ENCODE assay signal across 12 cellular contexts in genomic region chr3:58035512-58035867, GRCh38. TPM values are rescaled to one million over a fixed set of nuclear protein-coding genes. Genes with fewer than 3 reads are reported as not detected.
A peak's percentile ranks its signal among the peaks of the same experiment; 100 is the strongest.
DNase-seq lines count a peak whose midpoint lies in the region; ATAC-seq and TF ChIP-seq lines count a peak whose summit lies in the region.
"Had no signal": no experiment of that assay in that cellular context is flagged by ENCODE, and none has a peak within 500 bp of the region (broad histone marks: within the 10 kb centered on the region; RNA-seq: fewer than 3 reads in every experiment).

No MANE protein-coding gene starts in this region.

- H3K9me3 ChIP-seq in transverse colon: no peaks in the 10 kb centered on the region
- H3K9me3 ChIP-seq: BLaER1 had no signal

- TF ChIP-seq POLR2A in transverse colon (IDR thresholded peaks at IDR 0.05): no peak

- peaks cover 42% of the 10 kb centered on the region for H3K4me1 Mint-ChIP-seq in activated naive CD4-positive, alpha-beta T cell treated with anti-CD3 and anti-CD28 coated beads, Interleukin-2, amount 10 ng/mL, durations not matched to agents 7 days and 5 days
- H3K4me1 Mint-ChIP-seq in activated T-helper 2 cell treated with anti-CD3 and anti-CD28 coated beads, Interferon-gamma antibody, Interleukin-2, Interleukin-4, amounts not matched to agents 10 μg/mL and 5 μg/mL and 100 μg/mL, durations not matched to agents 14 hours and 24 hours and 36 hours (ENCODE audit: low read depth): peaks cover 42% of the 10 kb centered on the region

- peaks cover 26 to 85% (median 50%) of the 10 kb centered on the region in 4 donors for H3K4me1 ChIP-seq in transverse colon

- no peak overlapping the region for H3K4me3 ChIP-seq in transverse colon
- H3K4me3 ChIP-seq: BLaER1, skin epidermis had no signal

- in situ Hi-C loops in transverse colon (cut with MboI; ENCODE audit: low pct_ligation_motif_present in 1 of 4, low pct_unique_long_range_greater_than_20kb in 1 of 4, low sequenced_read_pairs in 3 of 4): no loop called here

- WGBS in transverse colon (ENCODE audit: low coverage in 1 of 2), 2 donors: 28 to 50% methylated on average over 4 to 5 of the region's 5 CpGs

- intact Hi-C loops in activated T-helper 2 cell treated with anti-CD3 and anti-CD28 coated beads, Interferon-gamma antibody, Interleukin-2, Interleukin-4, amounts not matched to agents 10 μg/mL and 5 μg/mL and 100 μg/mL, durations not matched to agents 14 hours and 24 hours and 36 hours (cut with micrococcal nuclease): loop anchor here (1.0 kb wide), 2 partner anchors 13 to 47 kb away; no protein-coding TSS in a partner anchor
- intact Hi-C loops in transverse colon (cut with DNase I; ENCODE audit: low total_unique reads): no loop called here

- no peak for TF ChIP-seq EP300 in transverse colon (IDR thresholded peaks at IDR 0.05; ENCODE audit: low read depth)

- peak; percentile 6 for ATAC-seq in left lobe of liver
- ATAC-seq in GM21737 (IDR thresholded peaks at IDR 0.05; ENCODE audit: unreplicated experiment): no peak

- peak overlapping the region; percentile 85 for H3K27ac Mint-ChIP-seq in activated naive CD4-positive, alpha-beta T cell treated with anti-CD3 and anti-CD28 coated beads, Interleukin-2, amount 10 ng/mL, durations not matched to agents 7 days and 5 days
- peak overlapping the region; percentile 84 for H3K27ac Mint-ChIP-seq in activated T-helper 2 cell treated with anti-CD3 and anti-CD28 coated beads, Interferon-gamma antibody, Interleukin-2, Interleukin-4, amounts not matched to agents 10 μg/mL and 5 μg/mL and 100 μg/mL, durations not matched to agents 14 hours and 24 hours and 36 hours

- DNase-seq in activated naive CD4-positive, alpha-beta T cell treated with anti-CD3 and anti-CD28 coated beads, Interleukin-2, amount 10 ng/mL, durations not matched to agents 7 days and 5 days: no peak
- no peak for DNase-seq in activated naive CD4-positive, alpha-beta T cell treated with anti-CD3 and anti-CD28 coated beads, Interleukin-2, amount 50 U/mL, for 16 hours
- DNase-seq in activated T-helper 2 cell treated with anti-CD3 and anti-CD28 coated beads, Interferon-gamma antibody, Interleukin-2, Interleukin-4, amounts not matched to agents 10 μg/mL and 5 μg/mL and 100 μg/mL, durations not matched to agents 14 hours and 24 hours and 36 hours (ENCODE audit: low spot score): no peak
- DNase-seq in left lobe of liver (ENCODE audit: low spot score) (no peak), transverse colon (no peak), mesenteric fat pad (ENCODE audit: low spot score) (no peak), nucleus accumbens (lab: John Stamatoyannopoulos, UW) (no peak)
- DNase-seq: left cardiac atrium, T1000 had no signal

- TF ChIP-seq CTCF in transverse colon (IDR thresholded peaks at IDR 0.05): no peak

- CTCF ChIA-PET in activated naive CD4-positive, alpha-beta T cell treated with anti-CD3 and anti-CD28 coated beads, Interleukin-2, amount 10 ng/mL, durations not matched to agents 7 days and 5 days (lab: Charles Lee): no interaction called here

- no peaks in the 10 kb centered on the region for H3K27me3 Mint-ChIP-seq in activated naive CD4-positive, alpha-beta T cell treated with anti-CD3 and anti-CD28 coated beads, Interleukin-2, amount 10 ng/mL, durations not matched to agents 7 days and 5 days
- no peaks in the 10 kb centered on the region for H3K27me3 Mint-ChIP-seq in activated T-helper 2 cell treated with anti-CD3 and anti-CD28 coated beads, Interferon-gamma antibody, Interleukin-2, Interleukin-4, amounts not matched to agents 10 μg/mL and 5 μg/mL and 100 μg/mL, durations not matched to agents 14 hours and 24 hours and 36 hours (ENCODE audit: low read depth)

- peaks cover 4% of the 10 kb centered on the region for H3K36me3 Mint-ChIP-seq in activated naive CD4-positive, alpha-beta T cell treated with anti-CD3 and anti-CD28 coated beads, Interleukin-2, amount 10 ng/mL, durations not matched to agents 7 days and 5 days
- peaks cover 4% of the 10 kb centered on the region for H3K36me3 Mint-ChIP-seq in activated T-helper 2 cell treated with anti-CD3 and anti-CD28 coated beads, Interferon-gamma antibody, Interleukin-2, Interleukin-4, amounts not matched to agents 10 μg/mL and 5 μg/mL and 100 μg/mL, durations not matched to agents 14 hours and 24 hours and 36 hours (ENCODE audit: low read depth)

- peak overlapping the region; percentile 56 to 75 (median 67) for H3K27ac ChIP-seq in transverse colon
- H3K27ac ChIP-seq: BLaER1 had no signal

- H3K4me3 Mint-ChIP-seq in activated naive CD4-positive, alpha-beta T cell treated with anti-CD3 and anti-CD28 coated beads, Interleukin-2, amount 10 ng/mL, durations not matched to agents 7 days and 5 days: no peak overlapping the region
- H3K4me3 Mint-ChIP-seq in activated T-helper 2 cell treated with anti-CD3 and anti-CD28 coated beads, Interferon-gamma antibody, Interleukin-2, Interleukin-4, amounts not matched to agents 10 μg/mL and 5 μg/mL and 100 μg/mL, durations not matched to agents 14 hours and 24 hours and 36 hours (ENCODE audit: low read depth): peak overlapping the region; percentile 51

- no peaks in the 10 kb centered on the region for H3K27me3 ChIP-seq in transverse colon
- H3K27me3 ChIP-seq: BLaER1 had no signal

- H3K36me3 ChIP-seq in transverse colon: no peaks in the 10 kb centered on the region
- H3K36me3 ChIP-seq: BLaER1 had no signal

- H3K9me3 Mint-ChIP-seq in activated naive CD4-positive, alpha-beta T cell treated with anti-CD3 and anti-CD28 coated beads, Interleukin-2, amount 10 ng/mL, durations not matched to agents 7 days and 5 days: no peaks in the 10 kb centered on the region
- H3K9me3 Mint-ChIP-seq in activated T-helper 2 cell treated with anti-CD3 and anti-CD28 coated beads, Interferon-gamma antibody, Interleukin-2, Interleukin-4, amounts not matched to agents 10 μg/mL and 5 μg/mL and 100 μg/mL, durations not matched to agents 14 hours and 24 hours and 36 hours: no peaks in the 10 kb centered on the region

RNA-seq across cellular contexts. Expression of gene FLNB, which starts 27.3 kb away (rescaled TPM):
- 34.8 and 35.6 TPM in 2 replicates for total RNA-seq in activated T-helper 2 cell treated with anti-CD3 and anti-CD28 coated beads, Interferon-gamma antibody, Interleukin-2, Interleukin-4, amounts not matched to agents 10 μg/mL and 5 μg/mL and 100 μg/mL, durations not matched to agents 14 hours and 24 hours and 36 hours
- 52.8 TPM for total RNA-seq in left lobe of liver
- 100 to 1,000 TPM; 282 to 707 (median 563) TPM for total RNA-seq in transverse colon
- 96.3 TPM for total RNA-seq in mesenteric fat pad
